ENCODE assay signal across 8 cellular contexts in the genomic region with DNA sequence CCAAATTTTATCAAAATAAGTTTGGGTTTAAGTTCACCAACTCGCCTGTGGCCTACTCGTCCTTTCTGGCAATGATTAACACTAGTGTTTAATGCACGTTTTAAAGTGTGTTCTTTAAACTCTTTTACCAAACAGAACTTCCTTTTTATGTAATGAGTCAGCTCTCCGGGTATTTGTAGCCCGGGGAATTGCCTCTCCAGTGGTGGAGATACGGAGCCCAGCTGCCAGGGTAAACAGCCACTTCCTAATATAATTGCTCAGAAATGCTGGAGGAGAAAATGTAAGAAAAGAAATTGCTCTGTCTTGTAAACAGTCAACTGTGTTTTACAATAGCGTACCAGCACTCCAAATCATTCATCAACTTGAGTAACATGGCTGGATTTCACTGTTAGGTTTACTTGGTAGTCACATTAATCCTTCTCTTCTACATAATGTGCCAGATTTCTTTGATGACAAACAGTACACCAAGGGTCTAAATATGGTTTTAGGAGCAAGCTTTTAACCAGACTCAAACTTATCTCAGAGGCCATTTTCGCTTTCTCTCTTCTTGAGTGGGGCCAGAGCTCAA.
DNase-seq lines count a peak whose midpoint lies in the region; ATAC-seq and TF ChIP-seq lines count a peak whose summit lies in the region.

No MANE protein-coding gene starts in this region.

- no peaks in the 10 kb centered on the region for H3K27me3 Mint-ChIP-seq in endodermal cell (ENCODE audit: insufficient read depth)
- H3K27me3 Mint-ChIP-seq in CD4-positive, alpha-beta T cell: no peaks in the 10 kb centered on the region

- no peaks in the 10 kb centered on the region for H3K36me3 ChIP-seq in SJCRH30
- H3K36me3 ChIP-seq in endodermal cell (ENCODE audit: control insufficient read depth, insufficient read depth, low read length): no peaks in the 10 kb centered on the region
- H3K36me3 ChIP-seq in mucosa of rectum (ENCODE audit: control insufficient read depth in 2 of 2, insufficient read depth in 2 of 2, low read length in 2 of 2): no peaks in the 10 kb centered on the region

- peak overlapping the region; percentile 64 for H3K27ac ChIP-seq in SJCRH30
- H3K27ac ChIP-seq in endodermal cell (ENCODE audit: low read depth, low read length): no peak overlapping the region
- peak overlapping the region; percentile 53 to 85 for H3K27ac ChIP-seq in mucosa of rectum (ENCODE audit: low read depth in 2 of 2, low read length in 2 of 2)
- no peak overlapping the region for H3K27ac ChIP-seq in CD4-positive, alpha-beta T cell (ENCODE audit: low read depth, low read length)

- peak; percentile 97 for DNase-seq in DMS53 (lab: John Stamatoyannopoulos, UW)
- peak; percentile 78 to 85 for DNase-seq in SJCRH30
- DNase-seq in endodermal cell: no peak
- DNase-seq in CD4-positive, alpha-beta T cell: no peak
- DNase-seq in SHP77 treated with DMSO at 0.1 percent for 48 hours (lab: John Stamatoyannopoulos, UW): no peak

- no peak for TF ChIP-seq CTCF in endodermal cell (conservative IDR thresholded peaks at IDR 0.05)
- TF ChIP-seq CTCF in CD4-positive, alpha-beta T cell (IDR thresholded peaks at IDR 0.05): no peak

- intact Hi-C loops in CD4-positive, alpha-beta T cell (cut with DNase I, micrococcal nuclease): no loop called here

- no peak overlapping the region for H3K4me3 Mint-ChIP-seq in endodermal cell
- H3K4me3 Mint-ChIP-seq in CD4-positive, alpha-beta T cell: no peak overlapping the region

- no peaks in the 10 kb centered on the region for H3K9me3 ChIP-seq in SJCRH30 (replicated peaks)
- no peaks in the 10 kb centered on the region for H3K9me3 ChIP-seq in endodermal cell (ENCODE audit: control insufficient read depth, low read length)
- no peaks in the 10 kb centered on the region for H3K9me3 ChIP-seq in mucosa of rectum (ENCODE audit: control insufficient read depth in 2 of 2, low read length in 2 of 2)
- H3K9me3 ChIP-seq in CD4-positive, alpha-beta T cell (ENCODE audit: control insufficient read depth, low read length): no peaks in the 10 kb centered on the region

- H3K9ac ChIP-seq in endodermal cell (ENCODE audit: extremely low read depth, low read length, poor library complexity, severe bottlenecking): no peak overlapping the region
- no peak overlapping the region for H3K9ac ChIP-seq in mucosa of rectum (ENCODE audit: low read depth in 1 of 2, low read length in 2 of 2)

- peaks cover 22% of the 10 kb centered on the region for H3K4me1 ChIP-seq in SJCRH30
- H3K4me1 ChIP-seq in endodermal cell (ENCODE audit: control insufficient read depth, insufficient read depth, low read length): no peaks in the 10 kb centered on the region
- peaks cover 8 to 15% of the 10 kb centered on the region in 2 donors for H3K4me1 ChIP-seq in mucosa of rectum (ENCODE audit: control insufficient read depth in 2 of 2, insufficient read depth in 2 of 2, low read length in 2 of 2)

- CTCF ChIA-PET in CD4-positive, alpha-beta T cell (lab: Charles Lee): interaction anchor here (0.9 kb wide), 1 partner anchor 10 kb away, joined by 4 read pairs; no protein-coding TSS in a partner anchor

- H3K4me3 ChIP-seq in SJCRH30 (peak overlapping the region; percentile 22), endodermal cell (ENCODE audit: low read length) (no peak overlapping the region), mucosa of rectum (ENCODE audit: low read length in 2 of 2) (peak overlapping the region; percentile 26 to 51)

- 66% methylated on average over 6 to 8 of the region's 8 CpGs for WGBS in endodermal cell (ENCODE audit: insufficient coverage in 1 of 2, insufficient read length in 1 of 2), 2 experiments

- H3K27me3 ChIP-seq in SJCRH30 (no peaks in the 10 kb centered on the region), endodermal cell (ENCODE audit: control insufficient read depth, insufficient read depth, low read length, poor library complexity, severe bottlenecking) (no peaks in the 10 kb centered on the region), mucosa of rectum (ENCODE audit: control insufficient read depth in 2 of 2, insufficient read depth in 2 of 2, low read length in 2 of 2) (no peaks in the 10 kb centered on the region)
- no peaks in the 10 kb centered on the region for H3K27me3 ChIP-seq in CD4-positive, alpha-beta T cell (ENCODE audit: control insufficient read depth, insufficient read depth, low read length)

- POLR2A ChIA-PET in CD4-positive, alpha-beta T cell (lab: Charles Lee): no interaction called here

- peak overlapping the region; percentile 46 for H3K27ac Mint-ChIP-seq in endodermal cell
- no peak overlapping the region for H3K27ac Mint-ChIP-seq in CD4-positive, alpha-beta T cell

- no peaks in the 10 kb centered on the region for H3K9me3 Mint-ChIP-seq in endodermal cell
- no peaks in the 10 kb centered on the region for H3K9me3 Mint-ChIP-seq in CD4-positive, alpha-beta T cell

- H3K36me3 Mint-ChIP-seq in endodermal cell (ENCODE audit: low read depth): no peaks in the 10 kb centered on the region
- no peaks in the 10 kb centered on the region for H3K36me3 Mint-ChIP-seq in CD4-positive, alpha-beta T cell (ENCODE audit: low read depth)

- H3K4me1 Mint-ChIP-seq in endodermal cell: peaks cover 15% of the 10 kb centered on the region
- H3K4me1 Mint-ChIP-seq in CD4-positive, alpha-beta T cell (ENCODE audit: low read depth): peaks cover 15% of the 10 kb centered on the region

- ATAC-seq in GM19452 (IDR thresholded peaks at IDR 0.05; ENCODE audit: unreplicated experiment) (peak; percentile 72), HG03558 (IDR thresholded peaks at IDR 0.05; ENCODE audit: extremely low read depth, unreplicated experiment) (peak; percentile 76)
- ATAC-seq in CD4-positive, alpha-beta T cell (ENCODE audit: poor library complexity): no peak

Comparison
In these comparisons a context has a peak if more than half of its experiments do, and no peak if none do; other contexts are left out.
1. DNase-seq: peak in DMS53 (single experiment) and SJCRH30 (2 of 2); none in endodermal cell (single experiment), CD4-positive, alpha-beta T cell (0 of 10) and SHP77 treated with DMSO at 0.1 percent for 48 hours (single experiment).
2. H3K27ac ChIP-seq: peak in SJCRH30 (single experiment) and mucosa of rectum (2 of 2); none in endodermal cell (single experiment) and CD4-positive, alpha-beta T cell (single experiment).